In the genomic region with DNA sequence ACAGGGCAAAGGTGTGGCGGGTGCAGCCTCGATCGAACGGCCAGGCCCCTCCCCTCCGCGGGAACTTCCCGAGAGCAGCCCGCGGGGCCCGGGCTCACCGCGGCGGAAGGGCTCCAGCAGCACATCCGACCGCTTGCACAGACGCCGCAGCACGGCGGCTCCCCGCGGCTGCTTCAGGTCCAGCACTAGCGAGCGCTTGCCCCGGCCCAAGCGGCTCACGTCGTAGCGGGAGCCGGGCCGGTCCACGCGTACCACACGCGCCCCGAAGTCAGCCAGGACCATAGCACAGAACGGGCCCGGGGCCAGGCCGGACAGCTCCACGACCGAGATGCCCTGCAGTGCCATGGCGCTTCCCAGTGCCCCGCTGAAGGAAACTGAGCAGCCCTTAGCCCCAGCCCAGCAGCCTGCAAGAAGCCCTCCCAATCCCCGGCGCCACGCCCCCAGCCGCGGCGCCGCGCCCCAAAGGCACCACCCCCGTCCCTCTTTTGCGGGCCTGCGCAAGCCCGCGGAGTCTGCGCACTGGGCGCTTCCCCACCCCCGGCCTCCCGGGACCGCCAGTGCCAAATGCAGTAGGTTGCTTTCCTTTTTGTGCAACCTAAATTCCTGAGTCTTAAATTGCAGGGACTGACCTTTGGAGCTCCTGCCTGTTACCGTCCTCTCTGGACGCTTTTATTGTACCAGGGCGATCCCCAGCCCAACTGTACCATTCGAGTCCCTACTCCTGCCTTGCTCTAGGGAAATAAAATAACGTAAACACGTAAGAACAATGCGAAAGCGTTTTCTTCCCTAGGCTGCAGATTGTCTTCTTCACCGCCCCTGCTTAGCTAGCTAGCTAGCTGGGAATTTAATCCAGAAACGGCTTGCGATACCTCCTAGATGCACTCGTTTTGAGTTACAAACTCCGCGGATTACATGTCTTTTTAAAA, we compare ENCODE assay signal across 8 cellular contexts. TPM values are rescaled to one million over a fixed set of nuclear protein-coding genes. Genes with fewer than 3 reads are reported as not detected.
DNase-seq lines count a peak whose midpoint lies in the region; ATAC-seq lines count a peak whose summit lies in the region.

A gene (minus strand): TSS at position 376 of the 926 bp plus-strand sequence. CDS start 31 bp downstream, at position 345.

- no peaks in the 10 kb centered on the region for H3K36me3 ChIP-seq in mesendoderm (ENCODE audit: control insufficient read depth, insufficient read depth, low read length)

- H3K36me3 Mint-ChIP-seq in effector memory CD8-positive, alpha-beta T cell (ENCODE audit: insufficient read depth), result peaks cover 17% of the 10 kb centered on the region

- H3K27me3 Mint-ChIP-seq in effector memory CD8-positive, alpha-beta T cell, result no peaks in the 10 kb centered on the region

- peak within 1 kb of the TSS; percentile 98 for H3K56ac ChIP-seq in mesendoderm (ENCODE audit: low read length)

- peak within 1 kb of the TSS; percentile 96 for H3K18ac ChIP-seq in mesendoderm (ENCODE audit: low read length)

- no peak within 1 kb of the TSS for H2BK120ac ChIP-seq in mesendoderm (ENCODE audit: low read depth, low read length)

- H3K79me2 ChIP-seq in mesendoderm (ENCODE audit: control insufficient read depth, insufficient read depth, low read length), result no peaks in the 10 kb centered on the region

- peak within 1 kb of the TSS; percentile 88 for H3K4me2 ChIP-seq in mesendoderm (ENCODE audit: low read length)

- no peaks in the 10 kb centered on the region for H3K9me3 Mint-ChIP-seq in effector memory CD8-positive, alpha-beta T cell

- H3K4me1 ChIP-seq in mesendoderm (ENCODE audit: control insufficient read depth, low read depth, low read length), result peaks cover 6% of the 10 kb centered on the region

- no peaks in the 10 kb centered on the region for H3K27me3 ChIP-seq in mesendoderm (ENCODE audit: insufficient read depth, low read length, poor library complexity)

- ATAC-seq in GM21360 (IDR thresholded peaks at IDR 0.05; ENCODE audit: unreplicated experiment), result peak; percentile 93
- peak; percentile 85 for ATAC-seq in effector memory CD8-positive, alpha-beta T cell (replicated peaks)

- peaks cover 17 to 22% of the 10 kb centered on the region in 2 donors for H3K4me1 Mint-ChIP-seq in effector memory CD8-positive, alpha-beta T cell (ENCODE audit: low read depth in 2 of 2)

- peak within 1 kb of the TSS; percentile 81 to 89 for H3K27ac Mint-ChIP-seq in effector memory CD8-positive, alpha-beta T cell

- DNase-seq in COR-L47 (lab: John Stamatoyannopoulos, UW), result peak; percentile 82
- DNase-seq in HT-29 (ENCODE audit: low spot score), result peak; percentile 94
- DNase-seq in NK-92 treated with Interleukin-12 subunit alpha and Interleukin-12 subunit beta, amount 100 ng/mL, for 24 hours (lab: John Stamatoyannopoulos, UW), result peak; percentile 87
- DNase-seq in activated CD8-positive, alpha-beta memory T cell treated with anti-CD3 and anti-CD28 coated beads for 4 hours (ENCODE audit: low read depth in 2 of 2), result peak; percentile 80 to 81
- peak; percentile 82 to 90 (median 83) for DNase-seq in effector memory CD8-positive, alpha-beta T cell
- DNase-seq in mesendoderm, result peak; percentile 93
- peak; percentile 84 for DNase-seq in stimulated activated CD8-positive, alpha-beta memory T cell treated with anti-CD3 and anti-CD28 coated beads, Interleukin-12 subunit alpha, Interleukin-12 subunit beta, amount 100 ng/mL, for 4 hours (ENCODE audit: low read depth)

- no CpG with 5 or more reads among the region's 74 CpGs for WGBS in mesendoderm (ENCODE audit: extremely low coverage, insufficient coverage, low lambda C conversion rate)

- H3K4me3 ChIP-seq in mesendoderm (ENCODE audit: low read length), result peak within 1 kb of the TSS; percentile 70

- peak within 1 kb of the TSS; percentile 46 for H2AK5ac ChIP-seq in mesendoderm (ENCODE audit: low read length)

- no peaks in the 10 kb centered on the region for H3K79me1 ChIP-seq in mesendoderm (ENCODE audit: low read length)

- H4K8ac ChIP-seq in mesendoderm (ENCODE audit: low read depth, low read length), result no peak within 1 kb of the TSS

- peak within 1 kb of the TSS; percentile 37 for H2BK5ac ChIP-seq in mesendoderm (ENCODE audit: low read length)

- H3K4ac ChIP-seq in mesendoderm (ENCODE audit: low read depth, low read length), result peak within 1 kb of the TSS; percentile 93

- H3K4me3 Mint-ChIP-seq in effector memory CD8-positive, alpha-beta T cell, result peak within 1 kb of the TSS; percentile 96

- H4K5ac ChIP-seq in mesendoderm (ENCODE audit: low read length), result peak within 1 kb of the TSS; percentile 35

- no peak within 1 kb of the TSS for H3K23ac ChIP-seq in mesendoderm (ENCODE audit: low read length)

- H3K9ac ChIP-seq in mesendoderm (ENCODE audit: low read length), result peak within 1 kb of the TSS; percentile 95

- H3K27ac ChIP-seq in mesendoderm (ENCODE audit: low read depth, low read length), result peak within 1 kb of the TSS; percentile 99

- no peak within 1 kb of the TSS for H2BK15ac ChIP-seq in mesendoderm (replicated peaks; ENCODE audit: low read depth)

RNA-seq across cellular contexts. Expression of the gene that starts here (rescaled TPM):
- total RNA-seq in HT-29 (2014; rRNA removed; shearing (Covaris generic)), result 11.0 and 13.6 TPM in 2 replicates
- 7.1 TPM for polyA plus RNA-seq in mesendoderm (2013, experiment 1 of 2)
- polyA plus RNA-seq in mesendoderm (2013, experiment 2 of 2), result 7.5 TPM

Comparison
In these comparisons a context has a peak if more than half of its experiments do, and no peak if none do; other contexts are left out.
1. Peak in every context shown above with its lines: DNase-seq, ATAC-seq, H3K4me3 ChIP-seq and H3K27ac ChIP-seq.